10 cellular contexts compared by ENCODE assay signal in genomic region chr11:210122-210802, GRCh38. TPM values are rescaled to one million over a fixed set of nuclear protein-coding genes. Genes with fewer than 3 reads are reported as not detected.
DNase-seq lines count a peak whose midpoint lies in the region; ATAC-seq and TF ChIP-seq lines count a peak whose summit lies in the region.
"Had no signal": no experiment of that assay in that cellular context is flagged by ENCODE, and none has a peak within 500 bp of the region (broad histone marks: within the 10 kb centered on the region; RNA-seq: fewer than 3 reads in every experiment).

No MANE protein-coding gene starts in this region.

- H3K36me3 Mint-ChIP-seq in CD8-positive, alpha-beta T cell = peaks cover 78% of the 10 kb centered on the region
- peaks cover 10% of the 10 kb centered on the region for H3K36me3 Mint-ChIP-seq in neural crest cell (ENCODE audit: low read depth)

- H3K27me3 Mint-ChIP-seq in CD8-positive, alpha-beta T cell (ENCODE audit: low read depth) = no peaks in the 10 kb centered on the region
- peaks cover 4% of the 10 kb centered on the region for H3K27me3 Mint-ChIP-seq in neural crest cell (ENCODE audit: low read depth)

- no peak for ATAC-seq in CD8-positive, alpha-beta T cell
- ATAC-seq in HG02678 (IDR thresholded peaks at IDR 0.05; ENCODE audit: unreplicated experiment) = no peak

- H3K9me3 ChIP-seq in CD8-positive, alpha-beta T cell (ENCODE audit: low read length) = no peaks in the 10 kb centered on the region
- H3K9me3 ChIP-seq in NT2/D1 (ENCODE audit: insufficient read depth, low read length) = no peaks in the 10 kb centered on the region

- POLR2A ChIA-PET in CD8-positive, alpha-beta T cell (lab: Charles Lee) = interaction anchor here (2.2 to 4.4 kb wide), 3 partner anchors 41 to 70 kb away, joined by 7 to 36 read pairs (median 18); partner anchors contain the start of gene NLRP6

- H3K9ac ChIP-seq in NT2/D1 (ENCODE audit: insufficient read length, low read depth) = peak overlapping the region; percentile 92

- peak overlapping the region; percentile 99 for H3K4me3 Mint-ChIP-seq in CD8-positive, alpha-beta T cell
- peak overlapping the region; percentile 100 for H3K4me3 Mint-ChIP-seq in neural crest cell

- TF ChIP-seq CTCF in CD8-positive, alpha-beta T cell (IDR thresholded peaks at IDR 0.05) = no peak
- no peak for TF ChIP-seq CTCF in neural crest cell (conservative IDR thresholded peaks at IDR 0.05)
- TF ChIP-seq CTCF in GM20000 (IDR thresholded peaks at IDR 0.05; ENCODE audit: extremely low read depth, missing control alignments) = no peak

- peaks cover 35% of the 10 kb centered on the region for H3K4me1 Mint-ChIP-seq in CD8-positive, alpha-beta T cell (ENCODE audit: low read depth)
- peaks cover 32% of the 10 kb centered on the region for H3K4me1 Mint-ChIP-seq in neural crest cell

- H3K27me3 ChIP-seq in CD8-positive, alpha-beta T cell (ENCODE audit: insufficient read depth, low read length) = no peaks in the 10 kb centered on the region
- H3K27me3 ChIP-seq in NT2/D1 (ENCODE audit: insufficient read depth, insufficient read length) = no peaks in the 10 kb centered on the region

- no peaks in the 10 kb centered on the region for H3K9me3 Mint-ChIP-seq in CD8-positive, alpha-beta T cell
- no peaks in the 10 kb centered on the region for H3K9me3 Mint-ChIP-seq in neural crest cell

- H3K27ac ChIP-seq in CD8-positive, alpha-beta T cell (ENCODE audit: low read depth, low read length) = no peak overlapping the region

- H3K36me3 ChIP-seq in CD8-positive, alpha-beta T cell (ENCODE audit: insufficient read depth, low read length) = peaks cover 57% of the 10 kb centered on the region
- H3K36me3 ChIP-seq in NT2/D1 (ENCODE audit: insufficient read depth, insufficient read length, low read length) = peaks cover 72% of the 10 kb centered on the region

- no peak overlapping the region for H3K4me3 ChIP-seq in CD8-positive, alpha-beta T cell (ENCODE audit: low read depth, low read length)
- peak overlapping the region; percentile 85 for H3K4me3 ChIP-seq in NT2/D1 (ENCODE audit: insufficient read length, low read depth)

- H3K4me1 ChIP-seq in CD8-positive, alpha-beta T cell (ENCODE audit: insufficient read depth, low read length) = peaks cover 30% of the 10 kb centered on the region
- peaks cover 28% of the 10 kb centered on the region for H3K4me1 ChIP-seq in NT2/D1 (ENCODE audit: insufficient read depth, insufficient read length)

- DNase-seq in CD8-positive, alpha-beta T cell = peak in 1 of 7 experiments; percentile 3
- DNase-seq in NT2/D1 (ENCODE audit: low read depth, low spot score) = peak; percentile 22
- peak; percentile 33 for DNase-seq in dedifferentiated amniotic fluid mesenchymal stem cell (ENCODE audit: extremely low spot score)
- no peak for DNase-seq in neural crest cell (ENCODE audit: low read depth, low spot score)
- no peak for DNase-seq in NCI-H146 (lab: John Stamatoyannopoulos, UW)
- no peak for DNase-seq in NCI-H524 treated with DMSO at 0.1 percent for 48 hours (lab: John Stamatoyannopoulos, UW)
- DNase-seq in GM20000 (ENCODE audit: low spot score) = no peak

- no peak overlapping the region for H3K27ac Mint-ChIP-seq in CD8-positive, alpha-beta T cell
- peak overlapping the region; percentile 6 for H3K27ac Mint-ChIP-seq in neural crest cell (ENCODE audit: unreplicated experiment)

- intact Hi-C loops in CD8-positive, alpha-beta T cell (cut with DNase I, micrococcal nuclease) = no loop called here

- CTCF ChIA-PET in CD8-positive, alpha-beta T cell (lab: Charles Lee) = interaction anchor here (1.0 to 2.4 kb wide), 2 partner anchors 11 to 41 kb away, joined by 3 to 10 read pairs; no protein-coding TSS in a partner anchor

RNA-seq across cellular contexts. Expression of gene RIC8A, which starts 2.8 kb away (rescaled TPM):
- 100 to 1,000 TPM; 165 to 176 TPM for total RNA-seq in CD8-positive, alpha-beta T cell
- 115 and 122 TPM in 2 replicates for total RNA-seq in neural crest cell

RNA-seq across cellular contexts. Expression of gene BET1L, which starts 3.1 kb away (rescaled TPM):
- total RNA-seq in CD8-positive, alpha-beta T cell = 10 to 100 TPM; 58.0 to 60.9 TPM
- total RNA-seq in neural crest cell = 41.3 and 44.3 TPM in 2 replicates

RNA-seq across cellular contexts. Expression of gene SCGB1C1, which starts 17.4 kb away (rescaled TPM):
- not detected for total RNA-seq in CD8-positive, alpha-beta T cell
- total RNA-seq in neural crest cell = not detected in 2 replicates
- total RNA-seq: H1, pulmonary artery endothelial cell had no signal

RNA-seq across cellular contexts. Expression of gene SIRT3, which starts 25.9 kb away (rescaled TPM):
- total RNA-seq in CD8-positive, alpha-beta T cell = 10 to 100 TPM; 12.9 to 14.7 TPM
- total RNA-seq in neural crest cell = 23.3 and 24.0 TPM in 2 replicates

RNA-seq across cellular contexts. Expression of gene PSMD13, which starts 26.5 kb away (rescaled TPM):
- total RNA-seq in CD8-positive, alpha-beta T cell = 10 to 100 TPM; 74.3 to 82.8 TPM
- total RNA-seq in neural crest cell = 136 and 146 TPM in 2 replicates

Comparison
In these comparisons a context has a peak if more than half of its experiments do, and no peak if none do; other contexts are left out.
1. DNase-seq: peak in NT2/D1 (single experiment) and dedifferentiated amniotic fluid mesenchymal stem cell (single experiment); none in neural crest cell (single experiment), NCI-H146 (single experiment), NCI-H524 treated with DMSO at 0.1 percent for 48 hours (single experiment) and GM20000 (single experiment).